Comparison of ENCODE assay signal across 1 cellular context in genomic region chr12:123997033-123997822, GRCh38.
TF ChIP-seq lines count a peak whose summit lies in the region.

No MANE protein-coding gene starts in this region.

TF ChIP-seq in HepG2, 621 proteins besides CTCF, POLR2A, EP300 and RAD21:
- TF ChIP-seq PREB (CRISPR knock-in tag; IDR thresholded peaks at IDR 0.05) (no peak), ATF7 (IDR thresholded peaks at IDR 0.05) (peak; percentile 79), ATF7 (CRISPR knock-in tag; IDR thresholded peaks at IDR 0.05) (no peak), ZBTB38 (CRISPR knock-in tag; IDR thresholded peaks at IDR 0.05) (no peak)
TF ChIP-seq in HepG2: peak in this region for 1.
